Comparison of ENCODE assay signal across 9 cellular contexts in the genomic region with DNA sequence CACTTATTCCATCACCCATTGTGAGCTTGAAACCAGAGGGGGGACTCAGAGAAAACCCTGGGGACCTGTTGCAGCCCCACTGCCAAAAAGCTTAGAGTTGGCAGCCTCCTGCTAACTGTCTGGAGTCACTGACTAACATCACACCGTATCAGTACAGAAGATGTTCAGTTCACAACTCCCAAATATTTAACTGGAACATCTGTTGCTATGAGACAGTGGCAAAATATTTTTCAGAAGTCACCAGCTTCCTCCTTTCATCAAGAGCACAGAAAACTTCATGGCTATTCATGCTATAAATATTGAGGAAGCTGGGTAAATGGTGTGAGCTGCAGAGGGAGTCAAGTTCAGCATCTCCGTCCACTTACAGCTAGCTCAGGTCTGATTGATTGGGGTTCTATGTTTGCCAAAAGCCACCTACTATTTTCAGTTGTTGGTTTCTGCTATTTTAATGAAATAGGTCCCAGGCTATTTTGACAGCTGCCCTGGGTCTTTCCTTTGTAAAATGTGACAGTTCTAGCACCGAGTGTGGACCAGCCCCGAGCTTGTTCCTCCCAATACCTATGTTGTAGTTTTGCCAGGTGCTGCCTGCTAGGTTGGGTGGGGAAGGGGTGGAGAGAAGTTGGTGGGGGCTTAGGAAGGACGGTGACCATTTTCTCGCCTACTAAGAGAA. TPM values are rescaled to one million over a fixed set of nuclear protein-coding genes. Genes with fewer than 3 reads are reported as not detected.
A peak's percentile ranks its signal among the peaks of the same experiment; 100 is the strongest.
DNase-seq lines count a peak whose midpoint lies in the region; ATAC-seq, FAIRE-seq and TF ChIP-seq lines count a peak whose summit lies in the region.
"Had no signal": no experiment of that assay in that cellular context is flagged by ENCODE, and none has a peak within 500 bp of the region (broad histone marks: within the 10 kb centered on the region; RNA-seq: fewer than 3 reads in every experiment).

No MANE protein-coding gene starts in this region.

- TF ChIP-seq EP300 in HepG2 (IDR thresholded peaks at IDR 0.05; ENCODE audit: low read depth in 2 of 2, low read length in 2 of 2): no peak
- no peak for TF ChIP-seq EP300 in HepG2 (CRISPR knock-in tag; IDR thresholded peaks at IDR 0.05; ENCODE audit: borderline replicate concordance)

- no peak overlapping the region for H3K4me3 ChIP-seq in liver (ENCODE audit: low read depth in 1 of 3, low read length in 3 of 3)
- H3K4me3 ChIP-seq in HepG2 (replicated peaks in 1 of 3; ENCODE audit: insufficient read depth in 1 of 3, low read depth in 2 of 3, low read length in 3 of 3): no peak overlapping the region
- H3K4me3 ChIP-seq in choroid plexus epithelial cell (ENCODE audit: low read depth, low read length): no peak overlapping the region
- H3K4me3 ChIP-seq in lung: no peak overlapping the region
- H3K4me3 ChIP-seq in small intestine (ENCODE audit: low read depth in 1 of 2, low read length in 2 of 2): no peak overlapping the region
- no peak overlapping the region for H3K4me3 ChIP-seq in MM.1S (ENCODE audit: low read length)

- intact Hi-C loops in HepG2 (cut with micrococcal nuclease; ENCODE audit: unreplicated experiment): no loop called here

- FAIRE-seq in HepG2 (lab: Jason Lieb, UNC): no peak
- no peak for FAIRE-seq in small intestine (lab: Jason Lieb, UNC)

- ATAC-seq in HepG2 (no peak), lung (ENCODE audit: insufficient read depth, low FRiP score) (peak; percentile 51)

- TF ChIP-seq RAD21 in liver (IDR thresholded peaks at IDR 0.05) (no peak), HepG2 (CRISPR knock-in tag; IDR thresholded peaks at IDR 0.05) (no peak)

- CTCF ChIA-PET in HepG2 (lab: Yijun Ruan, JAX; ENCODE audit: low intra/inter-chr PET ratio, low total read pairs): no interaction called here

- no peak for TF ChIP-seq POLR2A in HepG2 (IDR thresholded peaks at IDR 0.05; ENCODE audit: insufficient read depth in 1 of 2, low read depth in 2 of 2, low read length in 2 of 2)

- BruUV-seq in HepG2 (replicated peaks; lab: Mats Ljungman, UMichigan): no TSS peak

- H3K79me2 ChIP-seq in HepG2 (ENCODE audit: insufficient read depth, low read length): no peaks in the 10 kb centered on the region
- no peaks in the 10 kb centered on the region for H3K79me2 ChIP-seq in MM.1S (ENCODE audit: low read length)

- no peak overlapping the region for H2AFZ ChIP-seq in HepG2 (ENCODE audit: low read length)
- no peak overlapping the region for H2AFZ ChIP-seq in MM.1S (ENCODE audit: low read length)

- H3K9ac ChIP-seq in liver (ENCODE audit: low read depth in 1 of 2, low read length in 2 of 2) (no peak overlapping the region), HepG2 (ENCODE audit: insufficient read depth, low read depth, low read length) (no peak overlapping the region), MM.1S (ENCODE audit: low read length) (no peak overlapping the region)

- 62% methylated on average over 6 of the region's 6 CpGs for WGBS in liver
- WGBS in HepG2 (ENCODE audit: low lambda C conversion rate): 91% methylated on average over 5 of the region's 6 CpGs
- 51 to 58% methylated on average over 6 of the region's 6 CpGs for WGBS in lung, 2 donors
- 35 to 41% (median 36%) methylated on average over 6 of the region's 6 CpGs for WGBS in small intestine, 3 donors

- H3K27ac ChIP-seq in liver (ENCODE audit: low read depth in 1 of 2, low read length in 2 of 2) (peak overlapping the region in 1 of 2 donors; percentile 25), HepG2 (ENCODE audit: extremely low read length, insufficient read depth, low read length) (no peak overlapping the region), lung (ENCODE audit: low read depth in 1 of 2, low read length in 1 of 2) (peak overlapping the region; percentile 22 to 70), small intestine (ENCODE audit: low read depth in 1 of 2, low read length in 1 of 2) (peak overlapping the region in 1 of 2 donors; percentile 61), MM.1S (ENCODE audit: low read length) (no peak overlapping the region)

- 0 out of 2 replicates have a peak, but pooled peaks cover 4% of the 10 kb centered on the region for H3F3A ChIP-seq in MM.1S (ENCODE audit: insufficient read depth, low read length)

- no peak for TF ChIP-seq CTCF in liver (IDR thresholded peaks at IDR 0.05; ENCODE audit: low read depth, low read length, missing input control)
- TF ChIP-seq CTCF in HepG2 (CRISPR knock-in tag; IDR thresholded peaks at IDR 0.05): no peak
- no peak for TF ChIP-seq CTCF in choroid plexus epithelial cell (conservative IDR thresholded peaks at IDR 0.05; ENCODE audit: low read depth, low read length)
- TF ChIP-seq CTCF in lung (IDR thresholded peaks at IDR 0.05; ENCODE audit: control extremely low read depth, extremely low read depth): no peak
- no peak for TF ChIP-seq CTCF in MM.1S (IDR thresholded peaks at IDR 0.05; ENCODE audit: low read length)

- POLR2A ChIA-PET in HepG2 (lab: Yijun Ruan, JAX): interaction anchor here (1.2 kb wide), 1 partner anchor 39 kb away, joined by 3 read pairs; no protein-coding TSS in a partner anchor

- H3K4me2 ChIP-seq in HepG2 (ENCODE audit: low read depth, low read length) (no peak overlapping the region), MM.1S (ENCODE audit: low read depth, low read length) (no peak overlapping the region)

- H3K9me3 ChIP-seq in liver (ENCODE audit: control insufficient read depth in 4 of 4, low read length in 3 of 4) (no peaks in the 10 kb centered on the region), HepG2 (ENCODE audit: low read length) (no peaks in the 10 kb centered on the region), lung (ENCODE audit: control insufficient read depth in 2 of 2, insufficient read depth in 1 of 2, low read length in 1 of 2) (no peaks in the 10 kb centered on the region), small intestine (ENCODE audit: control insufficient read depth, low read depth) (no peaks in the 10 kb centered on the region), MM.1S (replicated peaks; ENCODE audit: insufficient read depth, low read length) (no peaks in the 10 kb centered on the region)

- H3K4me1 ChIP-seq in liver (ENCODE audit: control insufficient read depth in 4 of 4, insufficient read depth in 4 of 4, low read length in 3 of 4) (peaks cover 0 to 3% (median 0%) of the 10 kb centered on the region in 4 donors), HepG2 (ENCODE audit: insufficient read depth, low read length) (no peaks in the 10 kb centered on the region), lung (ENCODE audit: control insufficient read depth in 2 of 2, insufficient read depth in 2 of 2, low read length in 2 of 2) (peaks cover 3 to 33% of the 10 kb centered on the region in 2 donors), small intestine (ENCODE audit: control insufficient read depth in 2 of 2, insufficient read depth in 1 of 2, low read depth in 1 of 2, low read length in 1 of 2) (no peaks in the 10 kb centered on the region), MM.1S (ENCODE audit: low read length) (peaks cover 14% of the 10 kb centered on the region)

- DNase-seq in HepG2 (ENCODE audit: low spot score) (no peak), choroid plexus epithelial cell (ENCODE audit: low read depth) (peak; percentile 82), lung (ENCODE audit: low spot score) (no peak), SW480 (ENCODE audit: low spot score) (no peak), small intestine (no peak), MM.1S (no peak), NCI-H2107 treated with DMSO at 0.1 percent for 48 hours (lab: John Stamatoyannopoulos, UW; ENCODE audit: unreplicated experiment) (no peak)
- DNase-seq: activated CD4-positive, CD25-positive, alpha-beta regulatory T cell had no signal

- H4K20me1 ChIP-seq in HepG2 (ENCODE audit: insufficient read depth, low read length) (no peaks in the 10 kb centered on the region), MM.1S (ENCODE audit: insufficient read depth, low read length) (no peaks in the 10 kb centered on the region)

- in situ Hi-C loops in HepG2 (cut with HindIII; ENCODE audit: extremely low pct_ligation_motif_present, low pct_unique_long_range_greater_than_20kb): no loop called here

- H3K9me2 ChIP-seq in MM.1S (replicated peaks; ENCODE audit: insufficient read depth, low read length): no peaks in the 10 kb centered on the region

- H3K27me3 ChIP-seq in liver (ENCODE audit: control insufficient read depth in 4 of 4, insufficient read depth in 4 of 4, low read length in 3 of 4) (no peaks in the 10 kb centered on the region), HepG2 (ENCODE audit: control insufficient read depth in 1 of 2, insufficient read depth in 2 of 2, low read length in 2 of 2) (no peaks in the 10 kb centered on the region), lung (ENCODE audit: control insufficient read depth, insufficient read depth) (no peaks in the 10 kb centered on the region), small intestine (ENCODE audit: control insufficient read depth in 2 of 2, insufficient read depth in 2 of 2, low read length in 2 of 2) (no peaks in the 10 kb centered on the region), MM.1S (replicated peaks; ENCODE audit: insufficient read depth, low read length) (no peaks in the 10 kb centered on the region)

- H3K36me3 ChIP-seq in liver (ENCODE audit: control insufficient read depth in 4 of 4, insufficient read depth in 3 of 4, low read depth in 1 of 4, low read length in 3 of 4) (peaks cover 0 to 3% (median 1%) of the 10 kb centered on the region in 4 donors), HepG2 (replicated peaks in 1 of 2; ENCODE audit: control insufficient read depth in 1 of 2, insufficient read depth in 2 of 2, low read length in 2 of 2) (peaks cover 0 to 3% of the 10 kb centered on the region in 2 experiments; a peak in 1 of 5 replicates), lung (ENCODE audit: control insufficient read depth in 2 of 2, insufficient read depth in 2 of 2, low read length in 2 of 2) (peaks cover 20 to 24% of the 10 kb centered on the region in 2 donors), small intestine (ENCODE audit: control insufficient read depth in 2 of 2, insufficient read depth in 2 of 2, low read length in 2 of 2) (peaks cover 0 to 3% of the 10 kb centered on the region in 2 donors), MM.1S (replicated peaks; ENCODE audit: insufficient read depth, low read length) (no peaks in the 10 kb centered on the region)

RNA-seq across cellular contexts. Expression of a gene that starts 9.8 kb away (rescaled TPM):
- 100 to 1,000 TPM in 1 of 2 donors, 10 to 100 TPM in 1; 20.7 to 347 TPM for total RNA-seq in liver
- 10 to 100 TPM in 1 of 2 donors, 1 to 10 TPM in 1; 5.5 to 14.2 TPM for polyA plus RNA-seq in liver
- total RNA-seq in HepG2 (2016; rRNA removed; fragmentation: Illumina TruSeq; extraction: Trizol): 9.9 and 13.5 TPM in 2 replicates
- total RNA-seq in HepG2 (2016; cell fraction: cytosol; rRNA removed; fragmentation: Illumina TruSeq; extraction: Trizol; ENCODE audit: low read depth): 2.6 and 3.9 TPM in 2 replicates
- 11.1 and 12.0 TPM in 2 replicates for total RNA-seq in HepG2 (2016; cell fraction: insoluble cytoplasmic fraction; rRNA removed; fragmentation: Illumina TruSeq; extraction: Trizol)
- total RNA-seq in HepG2 (2016; cell fraction: membrane; rRNA removed; fragmentation: Illumina TruSeq; extraction: Trizol): 6.0 and 7.2 TPM in 2 replicates
- total RNA-seq in HepG2 (2016; cell fraction: nucleus; rRNA removed; fragmentation: Illumina TruSeq; extraction: Trizol): 4.2 and 6.5 TPM in 2 replicates
- polyA plus RNA-seq in HepG2 (2011; rRNA removed): 28.6 and 30.8 TPM in 2 replicates
- polyA plus RNA-seq in HepG2 (2011; cell fraction: cytosol; rRNA removed): 30.2 and 44.7 TPM in 2 replicates
- 30.6 and 34.0 TPM in 2 replicates for polyA plus RNA-seq in HepG2 (2011; cell fraction: nucleus; rRNA removed)
- 5.6 and 18.7 TPM in 2 replicates for polyA plus RNA-seq in HepG2 (2012)
- 4.1 and 5.2 TPM in 2 replicates for polyA plus RNA-seq in HepG2 (2016; cell fraction: cytosol; fragmentation: Illumina TruSeq; extraction: Trizol; ENCODE audit: low read depth)
- 13.8 and 14.5 TPM in 2 replicates for polyA plus RNA-seq in HepG2 (2016; cell fraction: insoluble cytoplasmic fraction; fragmentation: Illumina TruSeq; extraction: Trizol; ENCODE audit: low read depth)
- polyA plus RNA-seq in HepG2 (2016; cell fraction: membrane; fragmentation: Illumina TruSeq; extraction: Trizol; ENCODE audit: low read depth): 4.6 and 4.9 TPM in 2 replicates
- polyA plus RNA-seq in HepG2 (2016; cell fraction: nucleus; fragmentation: Illumina TruSeq; extraction: Trizol; ENCODE audit: insufficient read depth, low read depth): 10.3 and 12.3 TPM in 2 replicates
- polyA minus RNA-seq in HepG2 (2011; rRNA and poly(A)+ RNA removed; ENCODE audit: low replicate concordance): 60.5 and 149 TPM in 2 replicates
- polyA minus RNA-seq in HepG2 (2011; cell fraction: cytosol; rRNA and poly(A)+ RNA removed): 20.5 and 20.8 TPM in 2 replicates
- 8.5 and 14.0 TPM in 2 replicates for polyA minus RNA-seq in HepG2 (2011; cell fraction: nucleus; rRNA and poly(A)+ RNA removed)
- 100 to 1,000 TPM in 1 of 2 donors, 10 to 100 TPM in 1; 57.8 to 157 TPM for total RNA-seq in lung
- polyA plus RNA-seq in lung: 100 to 1,000 TPM in 1 of 2 donors, 10 to 100 TPM in 1; 77.2 to 142 TPM
- polyA plus RNA-seq in small intestine: 10 to 100 TPM; 11.9 to 56.4 (median 33.5) TPM

RNA-seq across cellular contexts. Expression of a gene that starts 59.2 kb away (rescaled TPM):
- 10 to 100 TPM; 30.3 to 55.4 TPM for total RNA-seq in liver
- 10 to 100 TPM; 22.5 to 25.0 TPM for polyA plus RNA-seq in liver
- 86.3 and 86.9 TPM in 2 replicates for total RNA-seq in HepG2 (2016; rRNA removed; fragmentation: Illumina TruSeq; extraction: Trizol)
- 29.3 and 39.0 TPM in 2 replicates for total RNA-seq in HepG2 (2016; cell fraction: cytosol; rRNA removed; fragmentation: Illumina TruSeq; extraction: Trizol; ENCODE audit: low read depth)
- 85.3 and 86.3 TPM in 2 replicates for total RNA-seq in HepG2 (2016; cell fraction: insoluble cytoplasmic fraction; rRNA removed; fragmentation: Illumina TruSeq; extraction: Trizol)
- 30.7 and 35.0 TPM in 2 replicates for total RNA-seq in HepG2 (2016; cell fraction: membrane; rRNA removed; fragmentation: Illumina TruSeq; extraction: Trizol)
- total RNA-seq in HepG2 (2016; cell fraction: nucleus; rRNA removed; fragmentation: Illumina TruSeq; extraction: Trizol): 64.9 and 72.6 TPM in 2 replicates
- polyA plus RNA-seq in HepG2 (2011; rRNA removed): 26.2 and 28.6 TPM in 2 replicates
- polyA plus RNA-seq in HepG2 (2011; cell fraction: cytosol; rRNA removed): 22.4 and 28.3 TPM in 2 replicates
- polyA plus RNA-seq in HepG2 (2011; cell fraction: nucleus; rRNA removed): 14.9 and 16.4 TPM in 2 replicates
- polyA plus RNA-seq in HepG2 (2012): 42.2 and 47.5 TPM in 2 replicates
- 5.9 and 6.1 TPM in 2 replicates for polyA plus RNA-seq in HepG2 (2016; cell fraction: cytosol; fragmentation: Illumina TruSeq; extraction: Trizol; ENCODE audit: low read depth)
- 66.5 and 67.7 TPM in 2 replicates for polyA plus RNA-seq in HepG2 (2016; cell fraction: insoluble cytoplasmic fraction; fragmentation: Illumina TruSeq; extraction: Trizol; ENCODE audit: low read depth)
- polyA plus RNA-seq in HepG2 (2016; cell fraction: membrane; fragmentation: Illumina TruSeq; extraction: Trizol; ENCODE audit: low read depth): 12.3 and 14.9 TPM in 2 replicates
- 57.2 and 57.6 TPM in 2 replicates for polyA plus RNA-seq in HepG2 (2016; cell fraction: nucleus; fragmentation: Illumina TruSeq; extraction: Trizol; ENCODE audit: insufficient read depth, low read depth)
- polyA minus RNA-seq in HepG2 (2011; rRNA and poly(A)+ RNA removed; ENCODE audit: low replicate concordance): 26.7 and 36.0 TPM in 2 replicates
- 28.5 and 36.9 TPM in 2 replicates for polyA minus RNA-seq in HepG2 (2011; cell fraction: cytosol; rRNA and poly(A)+ RNA removed)
- polyA minus RNA-seq in HepG2 (2011; cell fraction: nucleus; rRNA and poly(A)+ RNA removed): 48.8 and 49.7 TPM in 2 replicates
- 10 to 100 TPM; 39.5 to 41.3 TPM for total RNA-seq in lung
- 10 to 100 TPM; 16.4 to 28.1 TPM for polyA plus RNA-seq in lung
- polyA plus RNA-seq in small intestine: 10 to 100 TPM; 67.2 to 89.9 (median 83.8) TPM

Comparison
In these comparisons a context has a peak if more than half of its experiments do, and no peak if none do; other contexts are left out.
1. H3K27ac ChIP-seq: peak in lung (2 of 2); none in HepG2 (single experiment) and MM.1S (single experiment).